1 cellular context compared by ENCODE assay signal in the genomic region with DNA sequence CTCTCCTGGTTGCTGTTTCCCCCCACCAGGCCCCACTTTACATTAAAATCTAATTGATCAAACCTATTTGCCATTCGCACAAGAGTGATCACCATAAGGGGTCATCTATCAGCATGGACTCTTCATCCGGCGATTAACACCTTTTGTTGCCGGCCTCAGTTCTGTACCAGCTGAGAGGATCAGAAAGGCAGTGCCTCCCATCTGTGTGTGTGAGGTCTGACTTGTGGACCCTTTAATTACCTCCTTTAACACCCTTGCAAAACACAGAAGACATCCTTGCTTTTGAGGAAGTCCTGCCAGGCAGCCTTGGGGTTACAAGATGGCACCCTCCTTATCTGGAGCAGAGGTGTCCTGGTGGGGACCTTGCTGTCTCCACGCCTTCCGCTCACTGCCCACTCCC.
TF ChIP-seq lines count a peak whose summit lies in the region.

No MANE protein-coding gene starts in this region.

TF ChIP-seq in H1, 55 proteins besides CTCF, POLR2A, EP300 and RAD21:
- TF ChIP-seq RBBP5 (IDR thresholded peaks at IDR 0.05; ENCODE audit: borderline replicate concordance, low read depth, low read length) = no peak
- TF ChIP-seq JUND (IDR thresholded peaks at IDR 0.05; ENCODE audit: low read length) = no peak
- TF ChIP-seq, protein P1, sequence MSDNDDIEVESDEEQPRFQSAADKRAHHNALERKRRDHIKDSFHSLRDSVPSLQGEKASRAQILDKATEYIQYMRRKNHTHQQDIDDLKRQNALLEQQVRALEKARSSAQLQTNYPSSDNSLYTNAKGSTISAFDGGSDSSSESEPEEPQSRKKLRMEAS (IDR thresholded peaks at IDR 0.05) = no peak
- no peak for TF ChIP-seq CEBPB (IDR thresholded peaks at IDR 0.05; ENCODE audit: low read depth, low read length)
- no peak for TF ChIP-seq RFX5 (IDR thresholded peaks at IDR 0.05; ENCODE audit: borderline replicate concordance, low read depth, low read length)
- no peak for TF ChIP-seq GABPA (IDR thresholded peaks at IDR 0.05; ENCODE audit: borderline replicate concordance, insufficient read depth, low read length)
- no peak for TF ChIP-seq GTF2F1 (IDR thresholded peaks at IDR 0.05; ENCODE audit: borderline replicate concordance, low read depth, low read length)
- no peak for TF ChIP-seq CTBP2 (IDR thresholded peaks at IDR 0.05; ENCODE audit: borderline replicate concordance, insufficient read depth, insufficient read length, low read length)
- no peak for TF ChIP-seq CBX8 (IDR thresholded peaks at IDR 0.05; ENCODE audit: borderline replicate concordance, low read depth, low read length)
- TF ChIP-seq, protein P2, sequence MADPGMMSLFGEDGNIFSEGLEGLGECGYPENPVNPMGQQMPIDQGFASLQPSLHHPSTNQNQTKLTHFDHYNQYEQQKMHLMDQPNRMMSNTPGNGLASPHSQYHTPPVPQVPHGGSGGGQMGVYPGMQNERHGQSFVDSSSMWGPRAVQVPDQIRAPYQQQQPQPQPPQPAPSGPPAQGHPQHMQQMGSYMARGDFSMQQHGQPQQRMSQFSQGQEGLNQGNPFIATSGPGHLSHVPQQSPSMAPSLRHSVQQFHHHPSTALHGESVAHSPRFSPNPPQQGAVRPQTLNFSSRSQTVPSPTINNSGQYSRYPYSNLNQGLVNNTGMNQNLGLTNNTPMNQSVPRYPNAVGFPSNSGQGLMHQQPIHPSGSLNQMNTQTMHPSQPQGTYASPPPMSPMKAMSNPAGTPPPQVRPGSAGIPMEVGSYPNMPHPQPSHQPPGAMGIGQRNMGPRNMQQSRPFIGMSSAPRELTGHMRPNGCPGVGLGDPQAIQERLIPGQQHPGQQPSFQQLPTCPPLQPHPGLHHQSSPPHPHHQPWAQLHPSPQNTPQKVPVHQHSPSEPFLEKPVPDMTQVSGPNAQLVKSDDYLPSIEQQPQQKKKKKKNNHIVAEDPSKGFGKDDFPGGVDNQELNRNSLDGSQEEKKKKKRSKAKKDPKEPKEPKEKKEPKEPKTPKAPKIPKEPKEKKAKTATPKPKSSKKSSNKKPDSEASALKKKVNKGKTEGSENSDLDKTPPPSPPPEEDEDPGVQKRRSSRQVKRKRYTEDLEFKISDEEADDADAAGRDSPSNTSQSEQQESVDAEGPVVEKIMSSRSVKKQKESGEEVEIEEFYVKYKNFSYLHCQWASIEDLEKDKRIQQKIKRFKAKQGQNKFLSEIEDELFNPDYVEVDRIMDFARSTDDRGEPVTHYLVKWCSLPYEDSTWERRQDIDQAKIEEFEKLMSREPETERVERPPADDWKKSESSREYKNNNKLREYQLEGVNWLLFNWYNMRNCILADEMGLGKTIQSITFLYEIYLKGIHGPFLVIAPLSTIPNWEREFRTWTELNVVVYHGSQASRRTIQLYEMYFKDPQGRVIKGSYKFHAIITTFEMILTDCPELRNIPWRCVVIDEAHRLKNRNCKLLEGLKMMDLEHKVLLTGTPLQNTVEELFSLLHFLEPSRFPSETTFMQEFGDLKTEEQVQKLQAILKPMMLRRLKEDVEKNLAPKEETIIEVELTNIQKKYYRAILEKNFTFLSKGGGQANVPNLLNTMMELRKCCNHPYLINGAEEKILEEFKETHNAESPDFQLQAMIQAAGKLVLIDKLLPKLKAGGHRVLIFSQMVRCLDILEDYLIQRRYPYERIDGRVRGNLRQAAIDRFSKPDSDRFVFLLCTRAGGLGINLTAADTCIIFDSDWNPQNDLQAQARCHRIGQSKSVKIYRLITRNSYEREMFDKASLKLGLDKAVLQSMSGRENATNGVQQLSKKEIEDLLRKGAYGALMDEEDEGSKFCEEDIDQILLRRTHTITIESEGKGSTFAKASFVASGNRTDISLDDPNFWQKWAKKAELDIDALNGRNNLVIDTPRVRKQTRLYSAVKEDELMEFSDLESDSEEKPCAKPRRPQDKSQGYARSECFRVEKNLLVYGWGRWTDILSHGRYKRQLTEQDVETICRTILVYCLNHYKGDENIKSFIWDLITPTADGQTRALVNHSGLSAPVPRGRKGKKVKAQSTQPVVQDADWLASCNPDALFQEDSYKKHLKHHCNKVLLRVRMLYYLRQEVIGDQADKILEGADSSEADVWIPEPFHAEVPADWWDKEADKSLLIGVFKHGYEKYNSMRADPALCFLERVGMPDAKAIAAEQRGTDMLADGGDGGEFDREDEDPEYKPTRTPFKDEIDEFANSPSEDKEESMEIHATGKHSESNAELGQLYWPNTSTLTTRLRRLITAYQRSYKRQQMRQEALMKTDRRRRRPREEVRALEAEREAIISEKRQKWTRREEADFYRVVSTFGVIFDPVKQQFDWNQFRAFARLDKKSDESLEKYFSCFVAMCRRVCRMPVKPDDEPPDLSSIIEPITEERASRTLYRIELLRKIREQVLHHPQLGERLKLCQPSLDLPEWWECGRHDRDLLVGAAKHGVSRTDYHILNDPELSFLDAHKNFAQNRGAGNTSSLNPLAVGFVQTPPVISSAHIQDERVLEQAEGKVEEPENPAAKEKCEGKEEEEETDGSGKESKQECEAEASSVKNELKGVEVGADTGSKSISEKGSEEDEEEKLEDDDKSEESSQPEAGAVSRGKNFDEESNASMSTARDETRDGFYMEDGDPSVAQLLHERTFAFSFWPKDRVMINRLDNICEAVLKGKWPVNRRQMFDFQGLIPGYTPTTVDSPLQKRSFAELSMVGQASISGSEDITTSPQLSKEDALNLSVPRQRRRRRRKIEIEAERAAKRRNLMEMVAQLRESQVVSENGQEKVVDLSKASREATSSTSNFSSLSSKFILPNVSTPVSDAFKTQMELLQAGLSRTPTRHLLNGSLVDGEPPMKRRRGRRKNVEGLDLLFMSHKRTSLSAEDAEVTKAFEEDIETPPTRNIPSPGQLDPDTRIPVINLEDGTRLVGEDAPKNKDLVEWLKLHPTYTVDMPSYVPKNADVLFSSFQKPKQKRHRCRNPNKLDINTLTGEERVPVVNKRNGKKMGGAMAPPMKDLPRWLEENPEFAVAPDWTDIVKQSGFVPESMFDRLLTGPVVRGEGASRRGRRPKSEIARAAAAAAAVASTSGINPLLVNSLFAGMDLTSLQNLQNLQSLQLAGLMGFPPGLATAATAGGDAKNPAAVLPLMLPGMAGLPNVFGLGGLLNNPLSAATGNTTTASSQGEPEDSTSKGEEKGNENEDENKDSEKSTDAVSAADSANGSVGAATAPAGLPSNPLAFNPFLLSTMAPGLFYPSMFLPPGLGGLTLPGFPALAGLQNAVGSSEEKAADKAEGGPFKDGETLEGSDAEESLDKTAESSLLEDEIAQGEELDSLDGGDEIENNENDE (IDR thresholded peaks at IDR 0.05; ENCODE audit: insufficient replicate concordance, low read length) = no peak
- no peak for TF ChIP-seq RXRA (IDR thresholded peaks at IDR 0.05; ENCODE audit: insufficient read depth, low read depth, low read length)
- TF ChIP-seq KDM5A (IDR thresholded peaks at IDR 0.05; ENCODE audit: low read length) = no peak
- TF ChIP-seq BACH1 (IDR thresholded peaks at IDR 0.05; ENCODE audit: low read length) = no peak
- no peak for TF ChIP-seq SIN3A (conservative IDR thresholded peaks at IDR 0.05 in 1 of 2, IDR thresholded peaks at IDR 0.05 in 1 of 2; ENCODE audit: low read depth in 1 of 2, low read length in 2 of 2)
- no peak for TF ChIP-seq TAF1 (IDR thresholded peaks at IDR 0.05; ENCODE audit: low read depth, low read length)
- no peak for TF ChIP-seq KDM1A (IDR thresholded peaks at IDR 0.05; ENCODE audit: borderline replicate concordance, low read length)
- TF ChIP-seq CHD1 (IDR thresholded peaks at IDR 0.05; ENCODE audit: low read depth, low read length) = no peak
- TF ChIP-seq HDAC2 (IDR thresholded peaks at IDR 0.05; ENCODE audit: borderline replicate concordance in 1 of 2, low read depth in 2 of 2, low read length in 2 of 2) = no peak
- TF ChIP-seq CHD2 (IDR thresholded peaks at IDR 0.05; ENCODE audit: low read length) = no peak
- TF ChIP-seq POLR2AphosphoS5 (IDR thresholded peaks at IDR 0.05; ENCODE audit: low read depth, low read length) = no peak
